10 cellular contexts compared by ENCODE assay signal in the genomic region with DNA sequence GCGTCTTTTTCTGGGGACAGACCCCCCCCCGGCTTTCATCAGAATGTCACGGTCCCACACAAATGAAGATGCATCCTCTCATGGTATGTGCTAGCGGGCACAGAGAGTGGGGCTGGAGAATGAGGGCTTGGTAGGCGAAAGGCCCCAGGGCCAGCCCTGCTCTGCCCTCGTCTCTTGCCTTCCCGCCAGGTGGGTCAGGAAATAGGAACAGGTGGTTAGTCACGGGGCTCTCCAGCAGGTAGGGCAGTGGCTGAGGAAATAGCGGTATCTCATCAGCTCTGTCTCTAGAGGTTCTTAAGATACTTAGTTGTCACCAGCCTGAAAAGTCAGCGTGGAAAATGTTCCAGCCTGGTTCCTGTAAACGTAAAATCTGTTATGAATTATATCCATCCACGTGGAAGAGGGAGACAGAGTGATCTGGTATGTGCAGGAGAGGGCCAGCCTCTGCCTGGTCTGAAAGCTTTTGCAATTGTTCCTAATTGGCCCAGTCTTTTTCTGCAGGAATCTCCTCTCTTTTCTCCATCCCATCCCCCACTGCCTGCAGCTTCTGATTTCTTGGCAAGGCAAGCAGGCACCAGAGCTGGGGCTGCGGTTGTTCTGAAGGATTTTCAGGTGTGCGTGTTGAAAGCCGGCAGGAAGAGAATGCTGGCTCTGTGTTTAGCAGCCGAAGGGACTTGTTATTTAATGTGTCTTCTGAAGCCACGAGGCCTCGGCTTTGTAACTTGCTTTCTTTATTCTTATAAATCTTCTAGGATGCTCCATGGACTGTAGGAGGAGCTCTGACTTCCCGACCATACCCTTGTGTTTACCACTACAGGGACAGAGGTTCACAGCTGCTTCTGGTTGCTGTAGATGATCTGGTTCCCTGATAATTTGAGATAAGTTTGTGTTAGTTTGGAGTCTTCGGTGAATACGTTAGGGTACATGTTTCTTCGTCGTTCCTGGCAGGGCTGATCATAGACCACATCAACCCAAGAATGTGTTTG.
DNase-seq lines count a peak whose midpoint lies in the region; ATAC-seq and TF ChIP-seq lines count a peak whose summit lies in the region.
"Had no signal": no experiment of that assay in that cellular context is flagged by ENCODE, and none has a peak within 500 bp of the region (broad histone marks: within the 10 kb centered on the region; RNA-seq: fewer than 3 reads in every experiment).

No MANE protein-coding gene starts in this region.

- no peaks in the 10 kb centered on the region for H3K27me3 Mint-ChIP-seq in osteocyte (ENCODE audit: unreplicated experiment)

- H4K20me1 ChIP-seq in OCI-LY1 (ENCODE audit: insufficient read depth, low read length) = no peaks in the 10 kb centered on the region

- H3K27ac ChIP-seq in OCI-LY1 (ENCODE audit: low read depth, low read length, poor library complexity, severe bottlenecking) = no peak overlapping the region
- H3K27ac ChIP-seq: HL-60 had no signal

- no peaks in the 10 kb centered on the region for H3F3A ChIP-seq in OCI-LY1 (ENCODE audit: insufficient read depth, low read length)

- no peak for ATAC-seq in activated CD4-positive, CD25-positive, alpha-beta regulatory T cell treated with anti-CD3 and anti-CD28 coated beads, Interleukin-2, amount 50 U/mL, for 24 hours

- H3K4me1 Mint-ChIP-seq in osteocyte (ENCODE audit: unreplicated experiment) = peaks cover 32% of the 10 kb centered on the region

- H3K4me1 ChIP-seq in BE2C (no peaks in the 10 kb centered on the region), OCI-LY1 (ENCODE audit: insufficient read depth, low read length, severe bottlenecking) (peaks cover 46% of the 10 kb centered on the region)

- no peak overlapping the region for H3K4me3 Mint-ChIP-seq in osteocyte (ENCODE audit: unreplicated experiment)

- H2AFZ ChIP-seq in OCI-LY1 (ENCODE audit: low read length) = peak overlapping the region; percentile 21; the same call in 1 of the 2 replicates

- H3K79me2 ChIP-seq in OCI-LY1 (ENCODE audit: insufficient read depth, low read length) = peaks cover 19% of the 10 kb centered on the region

- H3K36me3 ChIP-seq in BE2C (no peaks in the 10 kb centered on the region), OCI-LY1 (ENCODE audit: insufficient read depth, low read length) (peaks cover 10% of the 10 kb centered on the region; the same call in 1 of the 2 replicates)

- H3K4me2 ChIP-seq in OCI-LY1 (ENCODE audit: low read length) = peak overlapping the region; percentile 6; the same call in 1 of the 2 replicates

- DNase-seq in BE2C (no peak), fibroblast of gingiva (ENCODE audit: low read depth) (peak; percentile 89), osteocyte (ENCODE audit: extremely low spot score, unreplicated experiment) (no peak), NCI-H187 (lab: John Stamatoyannopoulos, UW) (no peak), SKM-1 (lab: John Stamatoyannopoulos, UW; ENCODE audit: unreplicated experiment) (no peak)
- DNase-seq in activated CD4-positive, alpha-beta T cell treated with anti-CD3 and anti-CD28 coated beads for 4 hours = no peak
- DNase-seq: NCI-H748 treated with DMSO at 0.1 percent for 48 hours had no signal

- H3K9me3 ChIP-seq in BE2C (no peaks in the 10 kb centered on the region), OCI-LY1 (ENCODE audit: low read length) (no peaks in the 10 kb centered on the region)

- H3K4me3 ChIP-seq in BE2C (ENCODE audit: low read depth, low read length) = no peak overlapping the region
- no peak overlapping the region for H3K4me3 ChIP-seq in OCI-LY1 (ENCODE audit: low read depth, low read length, poor library complexity, severe bottlenecking)

- TF ChIP-seq CTCF in BE2C (IDR thresholded peaks at IDR 0.05; ENCODE audit: low read depth, low read length) (peak; percentile 11; the same call in 1 of the 2 replicates), OCI-LY1 (IDR thresholded peaks at IDR 0.05; ENCODE audit: low read length) (no peak), osteocyte (IDR thresholded peaks at IDR 0.05) (peak; percentile 36)

- H3K9me2 ChIP-seq in OCI-LY1 (ENCODE audit: low read depth, low read length) = no peaks in the 10 kb centered on the region

- no peak overlapping the region for H3K9ac ChIP-seq in OCI-LY1 (ENCODE audit: low read length)

- H3K36me3 Mint-ChIP-seq in osteocyte (ENCODE audit: unreplicated experiment) = peaks cover 12% of the 10 kb centered on the region

- no peaks in the 10 kb centered on the region for H3K9me3 Mint-ChIP-seq in osteocyte (ENCODE audit: unreplicated experiment)

- H3K27me3 ChIP-seq in BE2C (peaks cover 7% of the 10 kb centered on the region), OCI-LY1 (ENCODE audit: insufficient read depth, low read length) (no peaks in the 10 kb centered on the region)

- peak overlapping the region; percentile 61 for H3K27ac Mint-ChIP-seq in osteocyte (ENCODE audit: unreplicated experiment)
